ENCODE assay signal across 1 cellular context in the genomic region with DNA sequence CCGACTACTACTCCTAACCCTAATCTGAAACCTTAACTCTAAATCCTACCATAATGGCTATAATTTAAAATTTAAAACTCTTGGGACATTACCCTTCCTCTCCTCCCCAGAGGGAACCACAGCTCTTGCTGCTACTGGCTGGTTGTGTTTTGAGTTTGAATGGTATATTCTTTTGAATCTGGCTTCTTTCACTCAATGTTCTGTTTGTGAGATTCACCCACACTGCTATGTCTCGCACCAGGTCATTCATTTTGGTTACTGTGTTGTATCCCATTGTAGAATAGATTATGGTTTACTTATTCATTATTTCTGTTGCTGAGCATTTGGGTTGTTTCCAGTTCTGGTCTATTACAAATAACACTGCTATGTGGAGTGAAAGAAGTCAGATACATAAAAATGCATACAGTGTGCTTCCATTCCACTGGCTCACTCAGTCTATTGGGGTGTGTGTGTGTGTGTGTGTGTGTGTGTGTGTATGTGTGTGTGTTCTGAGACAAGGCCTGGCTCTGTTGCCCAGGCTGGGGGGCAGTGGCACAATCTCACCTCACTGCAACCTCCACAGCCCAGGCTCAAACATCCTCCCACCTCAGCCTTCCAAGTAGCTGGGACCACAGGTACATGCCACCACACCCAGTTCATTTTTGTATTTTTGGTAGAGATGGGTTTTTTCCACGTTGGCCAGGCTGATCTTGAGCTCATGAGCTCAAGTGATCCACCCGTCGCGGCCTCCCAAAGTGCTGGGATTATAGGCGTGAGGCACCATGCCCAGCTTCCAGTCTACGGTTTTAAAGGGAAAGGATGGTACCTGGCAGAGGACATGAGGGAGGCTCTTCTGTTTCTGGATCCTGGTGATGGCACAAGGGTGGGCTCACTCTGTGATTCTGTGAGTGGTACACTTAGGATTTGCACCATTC.
TF ChIP-seq lines count a peak whose summit lies in the region.

No MANE protein-coding gene starts in this region.

TF ChIP-seq in IMR-90, 13 proteins besides CTCF, POLR2A, EP300 and RAD21 (continued from another document):
- no peak for TF ChIP-seq ELK1 (IDR thresholded peaks at IDR 0.05; ENCODE audit: borderline replicate concordance, low read depth, low read length)
- no peak for TF ChIP-seq FOS (IDR thresholded peaks at IDR 0.05; ENCODE audit: low read depth, low read length)
